Comparison of ENCODE assay signal across 1 cellular context in genomic region chr2:235570256-235570655, GRCh38.
TF ChIP-seq lines count a peak whose summit lies in the region.

No MANE protein-coding gene starts in this region.

TF ChIP-seq in HCT116, 20 proteins besides CTCF, POLR2A, EP300 and RAD21 (continued from another document):
- TF ChIP-seq, protein P1, sequence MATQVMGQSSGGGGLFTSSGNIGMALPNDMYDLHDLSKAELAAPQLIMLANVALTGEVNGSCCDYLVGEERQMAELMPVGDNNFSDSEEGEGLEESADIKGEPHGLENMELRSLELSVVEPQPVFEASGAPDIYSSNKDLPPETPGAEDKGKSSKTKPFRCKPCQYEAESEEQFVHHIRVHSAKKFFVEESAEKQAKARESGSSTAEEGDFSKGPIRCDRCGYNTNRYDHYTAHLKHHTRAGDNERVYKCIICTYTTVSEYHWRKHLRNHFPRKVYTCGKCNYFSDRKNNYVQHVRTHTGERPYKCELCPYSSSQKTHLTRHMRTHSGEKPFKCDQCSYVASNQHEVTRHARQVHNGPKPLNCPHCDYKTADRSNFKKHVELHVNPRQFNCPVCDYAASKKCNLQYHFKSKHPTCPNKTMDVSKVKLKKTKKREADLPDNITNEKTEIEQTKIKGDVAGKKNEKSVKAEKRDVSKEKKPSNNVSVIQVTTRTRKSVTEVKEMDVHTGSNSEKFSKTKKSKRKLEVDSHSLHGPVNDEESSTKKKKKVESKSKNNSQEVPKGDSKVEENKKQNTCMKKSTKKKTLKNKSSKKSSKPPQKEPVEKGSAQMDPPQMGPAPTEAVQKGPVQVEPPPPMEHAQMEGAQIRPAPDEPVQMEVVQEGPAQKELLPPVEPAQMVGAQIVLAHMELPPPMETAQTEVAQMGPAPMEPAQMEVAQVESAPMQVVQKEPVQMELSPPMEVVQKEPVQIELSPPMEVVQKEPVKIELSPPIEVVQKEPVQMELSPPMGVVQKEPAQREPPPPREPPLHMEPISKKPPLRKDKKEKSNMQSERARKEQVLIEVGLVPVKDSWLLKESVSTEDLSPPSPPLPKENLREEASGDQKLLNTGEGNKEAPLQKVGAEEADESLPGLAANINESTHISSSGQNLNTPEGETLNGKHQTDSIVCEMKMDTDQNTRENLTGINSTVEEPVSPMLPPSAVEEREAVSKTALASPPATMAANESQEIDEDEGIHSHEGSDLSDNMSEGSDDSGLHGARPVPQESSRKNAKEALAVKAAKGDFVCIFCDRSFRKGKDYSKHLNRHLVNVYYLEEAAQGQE (IDR thresholded peaks at IDR 0.05; ENCODE audit: low read depth), result no peak
- TF ChIP-seq CBX3 (IDR thresholded peaks at IDR 0.05; ENCODE audit: low read depth) (no peak), TCF7L2 (IDR thresholded peaks at IDR 0.05; ENCODE audit: borderline replicate concordance, extremely low read depth, insufficient read depth, insufficient read length) (no peak), YY1 (IDR thresholded peaks at IDR 0.05; ENCODE audit: extremely low read depth, insufficient replicate concordance, low read depth, low read length) (no peak), SRF (IDR thresholded peaks at IDR 0.05; ENCODE audit: low read depth) (no peak), JUND (IDR thresholded peaks at IDR 0.05) (no peak), ELF1 (IDR thresholded peaks at IDR 0.05; ENCODE audit: borderline replicate concordance, low read depth) (no peak), EZH2 (IDR thresholded peaks at IDR 0.05) (no peak), ZFX (IDR thresholded peaks at IDR 0.05) (no peak)
- TF ChIP-seq, protein P2, sequence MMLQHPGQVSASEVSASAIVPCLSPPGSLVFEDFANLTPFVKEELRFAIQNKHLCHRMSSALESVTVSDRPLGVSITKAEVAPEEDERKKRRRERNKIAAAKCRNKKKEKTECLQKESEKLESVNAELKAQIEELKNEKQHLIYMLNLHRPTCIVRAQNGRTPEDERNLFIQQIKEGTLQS (IDR thresholded peaks at IDR 0.05), result no peak
TF ChIP-seq in HCT116: peak in this region for 0.
